Comparison of ENCODE assay signal across 18 cellular contexts in genomic region chr2:239936838-239937581, GRCh38.
DNase-seq lines count a peak whose midpoint lies in the region; ATAC-seq, FAIRE-seq and TF ChIP-seq lines count a peak whose summit lies in the region.
"Had no signal": no experiment of that assay in that cellular context is flagged by ENCODE, and none has a peak within 500 bp of the region (broad histone marks: within the 10 kb centered on the region; RNA-seq: fewer than 3 reads in every experiment).

No MANE protein-coding gene starts in this region.

- H2BK5ac ChIP-seq in H1 (ENCODE audit: low read depth, low read length), result no peak overlapping the region

- H3K36me3 ChIP-seq in BLaER1 treated with 17β-estradiol and CSF1 and Interleukin-3, amounts not matched to agents 10 nM and 100 nM, result peaks cover 0 to 6% (median 0%) of the 10 kb centered on the region in 11 experiments; a peak in 1 of 22 replicates
- H3K36me3 ChIP-seq in H1 (ENCODE audit: control insufficient read depth in 2 of 4, insufficient read depth in 4 of 4, low read length in 3 of 4), result no peaks in the 10 kb centered on the region

- H2BK15ac ChIP-seq in H1 (ENCODE audit: low read length), result no peak overlapping the region

- no peak overlapping the region for H3K9ac ChIP-seq in BLaER1 treated with 17β-estradiol and CSF1 and Interleukin-3, amounts not matched to agents 10 nM and 100 nM
- no peak overlapping the region for H3K9ac ChIP-seq in H1 (replicated peaks in 1 of 4; ENCODE audit: extremely low read depth in 1 of 4, low read depth in 3 of 4, low read length in 3 of 4)

- TF ChIP-seq CTCF in A549 (IDR thresholded peaks at IDR 0.05) (no peak), H1 (IDR thresholded peaks at IDR 0.05; ENCODE audit: control extremely low read depth in 1 of 3, insufficient read depth in 1 of 3, low read depth in 1 of 3, low read length in 3 of 3) (no peak), omental fat pad (IDR thresholded peaks at IDR 0.05) (no peak)

- no peaks in the 10 kb centered on the region for H3K79me2 ChIP-seq in H1 (ENCODE audit: control insufficient read depth in 1 of 2, insufficient read depth in 2 of 2, low read length in 2 of 2)

- H2BK20ac ChIP-seq in H1 (ENCODE audit: low read length), result no peak overlapping the region

- H4K20me1 ChIP-seq in BLaER1 treated with 17β-estradiol and CSF1 and Interleukin-3, amounts not matched to agents 10 nM and 100 nM, result no peaks in the 10 kb centered on the region
- H4K20me1 ChIP-seq in H1 (replicated peaks in 1 of 2; ENCODE audit: control insufficient read depth in 1 of 2, insufficient read depth in 2 of 2, low read length in 2 of 2), result no peaks in the 10 kb centered on the region

- H3K4me2 ChIP-seq in A549 (no peak overlapping the region), H1 (ENCODE audit: insufficient read depth in 1 of 2, low read depth in 2 of 2, low read length in 2 of 2) (no peak overlapping the region)
- H3K4me2 ChIP-seq in BLaER1 treated with 17β-estradiol and CSF1 and Interleukin-3, amounts not matched to agents 10 nM and 100 nM, result peak overlapping the region in 9 of 11 experiments; percentile 2 to 97 (median 90); a peak in 14 of 22 replicates

- no peak for TF ChIP-seq EP300 in A549 (IDR thresholded peaks at IDR 0.05)
- no peak for TF ChIP-seq EP300 in H1 (IDR thresholded peaks at IDR 0.05; ENCODE audit: borderline replicate concordance in 1 of 2, low read depth in 2 of 2, low read length in 2 of 2)

- ATAC-seq in A549, result no peak
- no peak for ATAC-seq in omental fat pad (ENCODE audit: low FRiP score)
- ATAC-seq in GM19397 (IDR thresholded peaks at IDR 0.05; ENCODE audit: unreplicated experiment), result no peak
- ATAC-seq in stimulated activated memory B cell treated with anti-CD40 and anti-IgM and Interleukin-4, amounts not matched to agents 10 μg/mL and 1 μg/mL and 100 μg/mL, for 72 hours, result no peak
- ATAC-seq: activated CD4-positive, CD25-positive, alpha-beta regulatory T cell treated with anti-CD3 and anti-CD28 coated beads, Interleukin-2, amount 50 U/mL, for 24 hours; activated naive CD4-positive, alpha-beta T cell treated with anti-CD3 and anti-CD28 coated beads, Interleukin-2, amount 50 U/mL, for 72 hours; right cardiac atrium had no signal

- no peak overlapping the region for H3K23ac ChIP-seq in H1 (ENCODE audit: insufficient read length)

- no peak overlapping the region for H4K91ac ChIP-seq in H1 (replicated peaks; ENCODE audit: insufficient read length, low read length)

- FAIRE-seq in A549 (lab: Jason Lieb, UNC) (no peak), H1 (lab: Jason Lieb, UNC) (no peak)
- FAIRE-seq: islet of Langerhans had no signal

- no peaks in the 10 kb centered on the region for H3K9me3 Mint-ChIP-seq in stimulated activated memory B cell treated with anti-CD40 and anti-IgM and Interleukin-4, amounts not matched to agents 10 μg/mL and 1 μg/mL and 100 μg/mL, for 72 hours
- H3K9me3 Mint-ChIP-seq: activated naive CD4-positive, alpha-beta T cell treated with anti-CD3 and anti-CD28 coated beads, Interleukin-2, amount 50 U/mL, for 72 hours; T-helper 1 cell treated with Interleukin-12 subunit alpha and Interleukin-12 subunit beta and Interleukin-4 antibody, amounts not matched to agents 30 μg/mL and 1 μg/mL, for 36 hours had no signal

- peaks cover 17% of the 10 kb centered on the region for H3K36me3 Mint-ChIP-seq in stimulated activated memory B cell treated with anti-CD40 and anti-IgM and Interleukin-4, amounts not matched to agents 10 μg/mL and 1 μg/mL and 100 μg/mL, for 72 hours
- H3K36me3 Mint-ChIP-seq: activated naive CD4-positive, alpha-beta T cell treated with anti-CD3 and anti-CD28 coated beads, Interleukin-2, amount 50 U/mL, for 72 hours had no signal

- H3K4me1 Mint-ChIP-seq in stimulated activated memory B cell treated with anti-CD40 and anti-IgM and Interleukin-4, amounts not matched to agents 10 μg/mL and 1 μg/mL and 100 μg/mL, for 72 hours, result peaks cover 11% of the 10 kb centered on the region

- no peaks in the 10 kb centered on the region for H3K79me1 ChIP-seq in H1 (ENCODE audit: low read depth, low read length)

- no peak overlapping the region for H3K4me3 ChIP-seq in A549
- H3K4me3 ChIP-seq in BLaER1 treated with 17β-estradiol and CSF1 and Interleukin-3, amounts not matched to agents 10 nM and 100 nM, result no peak overlapping the region
- H3K4me3 ChIP-seq in H1 (ENCODE audit: extremely low read depth in 1 of 4, insufficient read depth in 2 of 4, low read depth in 3 of 4, low read length in 4 of 4), result no peak overlapping the region

- no peaks in the 10 kb centered on the region for H3K4me1 ChIP-seq in A549
- H3K4me1 ChIP-seq in BLaER1 treated with 17β-estradiol and CSF1 and Interleukin-3, amounts not matched to agents 10 nM and 100 nM, result peaks cover 41 to 64% (median 52%) of the 10 kb centered on the region in 10 experiments
- 0 out of 7 replicates have a peak, but pooled peaks cover 0 to 2% (median 0%) of the 10 kb centered on the region in 4 experiments for H3K4me1 ChIP-seq in H1 (replicated peaks in 1 of 4; ENCODE audit: control insufficient read depth in 3 of 4, insufficient read depth in 4 of 4, low read length in 3 of 4)

- no peak overlapping the region for H2AFZ ChIP-seq in H1 (ENCODE audit: low read length)

- no peaks in the 10 kb centered on the region for H3K27me3 ChIP-seq in BLaER1 treated with 17β-estradiol and CSF1 and Interleukin-3, amounts not matched to agents 10 nM and 100 nM
- peaks cover 0 to 4% (median 0%) of the 10 kb centered on the region in 4 experiments; a peak in 2 of 7 replicates for H3K27me3 ChIP-seq in H1 (replicated peaks in 1 of 4; ENCODE audit: control insufficient read depth in 3 of 4, extremely low read depth in 1 of 4, insufficient read depth in 3 of 4, low read length in 3 of 4)

- 72% methylated on average over 18 of the region's 18 CpGs for WGBS in A549 (ENCODE audit: missing lambda C conversion rate)
- 85% methylated on average over 18 of the region's 18 CpGs; no CpG with 5 or more reads in 1 of the 2 experiments for WGBS in H1 (ENCODE audit: extremely low coverage in 1 of 2, insufficient coverage in 1 of 2, insufficient read length in 1 of 2, insufficient replicate concordance in 2 of 2, low coverage in 1 of 2, low lambda C conversion rate in 2 of 2, missing lambda C conversion rate in 1 of 2), 2 experiments

- H4K8ac ChIP-seq in H1 (ENCODE audit: extremely low read depth, insufficient read depth, low read length), result no peak overlapping the region; the same call in 1 of the 2 replicates

- H3K27ac ChIP-seq in A549 (no peak overlapping the region), H1 (ENCODE audit: low read depth, low read length) (no peak overlapping the region)
- H3K27ac ChIP-seq in BLaER1 treated with 17β-estradiol and CSF1 and Interleukin-3, amounts not matched to agents 10 nM and 100 nM, result no peak overlapping the region

- no peak for TF ChIP-seq POLR2A in A549 (IDR thresholded peaks at IDR 0.05; ENCODE audit: low read length)
- TF ChIP-seq POLR2A in H1 (IDR thresholded peaks at IDR 0.05; ENCODE audit: control extremely low read depth in 1 of 2, low read depth in 2 of 2, low read length in 2 of 2), result no peak

- TF ChIP-seq RAD21 in A549 (conservative IDR thresholded peaks at IDR 0.05 in 1 of 2, IDR thresholded peaks at IDR 0.05 in 1 of 2) (no peak), H1 (IDR thresholded peaks at IDR 0.05 in 1 of 2, conservative IDR thresholded peaks at IDR 0.05 in 1 of 2; ENCODE audit: low read depth in 2 of 2, low read length in 2 of 2) (no peak)

- no peaks in the 10 kb centered on the region for H3K23me2 ChIP-seq in H1 (ENCODE audit: low read depth, low read length)

- H2BK120ac ChIP-seq in H1 (replicated peaks; ENCODE audit: low read depth, low read length), result no peak overlapping the region

- no peak overlapping the region for H3K4me3 Mint-ChIP-seq in stimulated activated memory B cell treated with anti-CD40 and anti-IgM and Interleukin-4, amounts not matched to agents 10 μg/mL and 1 μg/mL and 100 μg/mL, for 72 hours
- H3K4me3 Mint-ChIP-seq: T-helper 1 cell treated with Interleukin-12 subunit alpha and Interleukin-12 subunit beta and Interleukin-4 antibody, amounts not matched to agents 30 μg/mL and 1 μg/mL, for 36 hours had no signal

- peaks cover 14% of the 10 kb centered on the region for H3K27me3 Mint-ChIP-seq in stimulated activated memory B cell treated with anti-CD40 and anti-IgM and Interleukin-4, amounts not matched to agents 10 μg/mL and 1 μg/mL and 100 μg/mL, for 72 hours

- CTCF ChIA-PET in A549 (lab: Yijun Ruan, JAX), result no interaction called here
- CTCF ChIA-PET in H1 (lab: Charles Lee; ENCODE audit: partially characterized antibody), result no interaction called here

- DNase-seq in A549 (ENCODE audit: low read depth in 1 of 2, low spot score in 1 of 2) (no peak), H1 (ENCODE audit: low read depth in 1 of 2, low spot score in 2 of 2) (no peak), omental fat pad (ENCODE audit: low spot score) (peak; percentile 19), cortex of kidney (lab: John Stamatoyannopoulos, UW) (no peak)
- no peak for DNase-seq in stimulated activated CD4-positive, alpha-beta T cell treated with anti-CD3 and anti-CD28 coated beads, Interleukin-15, amount 100 ng/mL, for 24 hours
- DNase-seq: DMS 273 treated with DMSO at 0.1 percent for 48 hours; effector CD4-positive, alpha-beta T cell; midbrain; NCI-H524 treated with DMSO at 0.1 percent for 48 hours; stimulated activated CD4-positive, alpha-beta T cell treated with anti-CD3 and anti-CD28 coated beads, Interleukin-4, amount 100 ng/mL, for 1 hour had no signal

- H3K9me3 ChIP-seq in A549 (no peaks in the 10 kb centered on the region), H1 (ENCODE audit: insufficient read depth in 2 of 2, low read depth in 1 of 2, low read length in 1 of 2) (no peaks in the 10 kb centered on the region)
- peaks cover 0 to 20% (median 15%) of the 10 kb centered on the region in 11 experiments; a peak in 19 of 22 replicates for H3K9me3 ChIP-seq in BLaER1 treated with 17β-estradiol and CSF1 and Interleukin-3, amounts not matched to agents 10 nM and 100 nM (replicated peaks in 1 of 11)

- H2AK5ac ChIP-seq in H1 (ENCODE audit: low read depth, low read length), result no peak overlapping the region

- H2BK12ac ChIP-seq in H1 (ENCODE audit: low read depth, low read length), result no peak overlapping the region

- H3K18ac ChIP-seq in H1 (ENCODE audit: extremely low read depth, low read length), result no peak overlapping the region

- no peak overlapping the region for H3K14ac ChIP-seq in H1 (ENCODE audit: insufficient read length)

- POLR2A ChIA-PET in A549 (lab: Yijun Ruan, JAX) (no interaction called here), H1 (lab: Charles Lee; ENCODE audit: partially characterized antibody) (no interaction called here)

- no peak overlapping the region for H3K56ac ChIP-seq in H1 (replicated peaks; ENCODE audit: insufficient read length, low read depth, low read length)

- H3K27ac Mint-ChIP-seq in stimulated activated memory B cell treated with anti-CD40 and anti-IgM and Interleukin-4, amounts not matched to agents 10 μg/mL and 1 μg/mL and 100 μg/mL, for 72 hours, result no peak overlapping the region
- H3K27ac Mint-ChIP-seq: activated naive CD4-positive, alpha-beta T cell treated with anti-CD3 and anti-CD28 coated beads, Interleukin-2, amount 50 U/mL, for 72 hours; T-helper 1 cell treated with Interleukin-12 subunit alpha and Interleukin-12 subunit beta and Interleukin-4 antibody, amounts not matched to agents 30 μg/mL and 1 μg/mL, for 36 hours had no signal

- no peak overlapping the region for H3K4ac ChIP-seq in H1 (replicated peaks; ENCODE audit: insufficient read length, low read depth, low read length)

- H4K5ac ChIP-seq in H1 (ENCODE audit: insufficient read length, low read depth, low read length), result no peak overlapping the region

Comparison
In these comparisons a context has a peak if more than half of its experiments do, and no peak if none do; other contexts are left out.
1. H3K4me2 ChIP-seq: peak in BLaER1 treated with 17β-estradiol and CSF1 and Interleukin-3, amounts not matched to agents 10 nM and 100 nM (9 of 11); none in A549 (single experiment) and H1 (0 of 2).
2. Of the 18 proteins assayed by ChIP-seq in both H1 and A549: peak only in H1: none; only in A549: none; in both: CEBPB; in neither: 17.